Comparison of ENCODE assay signal across 9 cellular contexts in genomic region chr22:39898997-39899396, GRCh38. TPM values are rescaled to one million over a fixed set of nuclear protein-coding genes. Genes with fewer than 3 reads are reported as not detected.
A peak's percentile ranks its signal among the peaks of the same experiment; 100 is the strongest.
DNase-seq lines count a peak whose midpoint lies in the region; ATAC-seq and TF ChIP-seq lines count a peak whose summit lies in the region.
"Had no signal": no experiment of that assay in that cellular context is flagged by ENCODE, and none has a peak within 500 bp of the region (broad histone marks: within the 10 kb centered on the region; RNA-seq: fewer than 3 reads in every experiment).

No MANE protein-coding gene starts in this region.

- no peaks in the 10 kb centered on the region for H3K79me2 ChIP-seq in PC-3 (ENCODE audit: low read length)

- ATAC-seq in GM18861 (IDR thresholded peaks at IDR 0.05; ENCODE audit: unreplicated experiment), result peak; percentile 89
- peak; percentile 60 for ATAC-seq in HG03097 (IDR thresholded peaks at IDR 0.05; ENCODE audit: low FRiP score, unreplicated experiment)
- ATAC-seq in T-cell (replicated peaks in 1 of 4), result no peak
- ATAC-seq in PC-3, result no peak

- no peak overlapping the region for H3K9ac ChIP-seq in PC-3 (ENCODE audit: low read length)

- H3K4me3 ChIP-seq in suprapubic skin, result no peak overlapping the region
- H3K4me3 ChIP-seq in PC-3 (ENCODE audit: low read length), result no peak overlapping the region

- no peak for TF ChIP-seq EP300 in suprapubic skin (IDR thresholded peaks at IDR 0.05)

- no peaks in the 10 kb centered on the region for H3K27me3 ChIP-seq in suprapubic skin
- peaks cover 55% of the 10 kb centered on the region for H3K27me3 ChIP-seq in PC-3 (ENCODE audit: low read length)

- H3K9me2 ChIP-seq in PC-3 (replicated peaks; ENCODE audit: low read length), result no peaks in the 10 kb centered on the region

- H2AFZ ChIP-seq in PC-3 (ENCODE audit: low read length), result no peak overlapping the region

- DNase-seq in AML-193 (lab: John Stamatoyannopoulos, UW), result peak; percentile 33 to 38
- DNase-seq in T-cell, result no peak
- no peak for DNase-seq in suprapubic skin (ENCODE audit: low spot score in 2 of 2)
- no peak for DNase-seq in NCI-H748 treated with DMSO at 0.1 percent for 48 hours (lab: John Stamatoyannopoulos, UW)
- DNase-seq in PC-3, result no peak
- no peak for DNase-seq in DMS153 (lab: John Stamatoyannopoulos, UW)
- DNase-seq: hypothalamus had no signal

- POLR2A ChIA-PET in T-cell (lab: Charles Lee) (interaction anchor here in 1 of 2 donors (0.7 kb wide), 1 partner anchor 286 kb away, joined by 3 read pairs; no protein-coding TSS in a partner anchor), PC-3 (lab: Charles Lee; ENCODE audit: unreplicated experiment) (no interaction called here)

- H3K27ac Mint-ChIP-seq in T-cell, result peak overlapping the region; percentile 99 to 100

- no peaks in the 10 kb centered on the region for H3K27me3 Mint-ChIP-seq in T-cell

- intact Hi-C loops in PC-3 (cut with micrococcal nuclease), result no loop called here

- H3K4me1 Mint-ChIP-seq in T-cell, result peaks cover 19 to 22% (median 22%) of the 10 kb centered on the region in 3 donors

- H3K36me3 Mint-ChIP-seq in T-cell, result peaks cover 9% of the 10 kb centered on the region

- no peaks in the 10 kb centered on the region for H3K9me3 ChIP-seq in suprapubic skin
- no peaks in the 10 kb centered on the region for H3K9me3 ChIP-seq in PC-3 (ENCODE audit: low read length)

- no TSS peak for BruUV-seq in PC-3 (replicated peaks; lab: Mats Ljungman, UMichigan)

- H3K4me1 ChIP-seq in suprapubic skin (no peaks in the 10 kb centered on the region), PC-3 (ENCODE audit: insufficient read depth, low read length) (no peaks in the 10 kb centered on the region)

- no peak for TF ChIP-seq POLR2A in suprapubic skin (IDR thresholded peaks at IDR 0.05)

- H3K4me3 Mint-ChIP-seq in T-cell, result peak overlapping the region in 2 of 3 donors; percentile 7 to 84

- H3K9me3 Mint-ChIP-seq in T-cell, result no peaks in the 10 kb centered on the region

- no peaks in the 10 kb centered on the region for H4K20me1 ChIP-seq in PC-3 (ENCODE audit: low read length)

- H3K27ac ChIP-seq in suprapubic skin, result no peak overlapping the region
- H3K27ac ChIP-seq in PC-3 (ENCODE audit: low read length), result no peak overlapping the region

- WGBS in suprapubic skin, result 55% methylated on average over 2 of the region's 2 CpGs

- no peaks in the 10 kb centered on the region for H3K36me3 ChIP-seq in suprapubic skin
- H3K36me3 ChIP-seq in PC-3 (ENCODE audit: low read depth, low read length), result no peaks in the 10 kb centered on the region

- TF ChIP-seq CTCF in suprapubic skin (IDR thresholded peaks at IDR 0.05) (no peak), PC-3 (conservative IDR thresholded peaks at IDR 0.05; ENCODE audit: low read depth, low read length) (no peak)

- CTCF ChIA-PET in T-cell (lab: Charles Lee) (no interaction called here), PC-3 (lab: Charles Lee) (no interaction called here)

- no peak overlapping the region for H3K4me2 ChIP-seq in PC-3 (ENCODE audit: low read length)

- no peaks in the 10 kb centered on the region for H3F3A ChIP-seq in PC-3 (ENCODE audit: low read length, unreplicated experiment)

RNA-seq across cellular contexts. Expression of gene GRAP2, which starts 1.9 kb away (rescaled TPM):
- total RNA-seq in T-cell, result 100 to 1,000 TPM; 138 to 199 (median 157) TPM
- 10 to 100 TPM in 1 of 4 donors, 1 to 10 TPM in 1, under 1 TPM in 2; 0.16 to 10.1 (median 4.8) TPM for total RNA-seq in suprapubic skin
- total RNA-seq in PC-3 (2014; rRNA removed), result 0.52 TPM in 1 of 2 replicates, not detected in the other

RNA-seq across cellular contexts. Expression of gene ENTHD1, which starts 5.4 kb away (rescaled TPM):
- total RNA-seq in T-cell (under 1 TPM; 0.13 to 0.36 (median 0.20) TPM), suprapubic skin (not detected), PC-3 (2014; rRNA removed) (not detected in 2 replicates)

Comparison
In these comparisons a context has a peak if more than half of its experiments do, and no peak if none do; other contexts are left out.
1. DNase-seq: peak in AML-193 (2 of 2); none in T-cell (0 of 34), suprapubic skin (0 of 2), NCI-H748 treated with DMSO at 0.1 percent for 48 hours (single experiment), PC-3 (single experiment) and DMS153 (single experiment).
2. ATAC-seq: peak in GM18861 (single experiment) and HG03097 (single experiment); none in T-cell (0 of 4) and PC-3 (single experiment).
3. RNA of gene GRAP2, which starts 1.9 kb away (total RNA-seq): 138 to 199 TPM in T-cell; 0.16 to 10.1 TPM in suprapubic skin and 0.52 TPM in PC-3; every median in the first group is over 10 times any median in the second.